In the genomic region with DNA sequence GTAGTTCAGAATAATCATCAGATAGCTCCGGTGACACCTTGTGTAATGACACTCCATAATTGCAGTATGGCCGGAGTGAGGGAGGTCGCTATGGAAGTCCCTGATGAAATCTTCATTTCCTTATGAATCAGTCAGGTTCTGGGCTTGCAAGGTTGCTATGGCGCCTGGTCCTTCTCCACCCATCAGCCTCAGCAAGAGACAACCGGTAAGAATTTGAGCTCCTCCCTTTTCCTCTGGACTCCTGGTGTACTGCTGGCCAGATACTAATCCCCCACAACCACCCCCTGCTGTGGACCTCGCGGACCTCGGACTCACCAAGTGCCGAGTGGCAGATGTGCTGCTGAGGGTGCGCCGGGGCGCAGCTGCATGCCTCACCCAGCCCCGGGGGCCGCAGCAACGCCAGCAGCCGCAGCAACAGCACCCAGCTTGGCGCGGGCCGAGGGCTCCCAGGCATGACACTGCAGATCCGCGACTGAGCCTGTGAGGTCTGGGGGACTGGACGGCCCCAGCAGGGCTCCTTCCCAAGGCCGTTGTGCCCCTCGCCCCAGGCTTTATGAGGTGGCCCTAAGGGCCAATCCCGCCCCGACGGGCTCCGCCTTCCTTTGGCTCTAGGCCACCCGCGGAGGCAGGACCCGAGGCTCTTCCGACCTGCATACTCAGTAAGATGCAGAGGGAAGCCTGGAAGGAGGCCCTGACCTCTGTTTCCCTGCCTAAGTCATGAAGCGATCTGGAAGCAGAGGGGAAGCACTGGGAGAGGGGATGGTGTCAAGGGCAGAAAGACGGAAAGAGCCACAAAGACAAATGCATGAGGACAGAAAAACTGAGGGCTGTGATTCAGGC, we compare ENCODE assay signal across 11 cellular contexts. TPM values are rescaled to one million over a fixed set of nuclear protein-coding genes. Genes with fewer than 3 reads are reported as not detected.
A peak's percentile ranks its signal among the peaks of the same experiment; 100 is the strongest.
DNase-seq lines count a peak whose midpoint lies in the region; ATAC-seq and TF ChIP-seq lines count a peak whose summit lies in the region.
"Had no signal": no experiment of that assay in that cellular context is flagged by ENCODE, and none has a peak within 500 bp of the region (broad histone marks: within the 10 kb centered on the region; RNA-seq: fewer than 3 reads in every experiment).

Gene TIMP4, minus strand, starts transcription at position 526 of the 840 bp plus-strand sequence. Its CDS starts 72 bp downstream, at position 454.

- H3K4me1 ChIP-seq in esophagus muscularis mucosa = peaks cover 15 to 24% (median 21%) of the 10 kb centered on the region in 4 donors
- H3K4me1 ChIP-seq in naive thymus-derived CD4-positive, alpha-beta T cell (ENCODE audit: control insufficient read depth in 2 of 2, insufficient read depth in 2 of 2, low read length in 2 of 2) = no peaks in the 10 kb centered on the region

- H3K4me3 Mint-ChIP-seq in naive thymus-derived CD4-positive, alpha-beta T cell = peak within 1 kb of the TSS in 8 of 10 donors; percentile 8 to 64 (median 28)
- no peak within 1 kb of the TSS for H3K4me3 Mint-ChIP-seq in CD4-positive, alpha-beta T cell
- H3K4me3 Mint-ChIP-seq in activated CD4-positive, alpha-beta memory T cell treated with anti-CD3 and anti-CD28 coated beads for 36 hours = no peak within 1 kb of the TSS
- H3K4me3 Mint-ChIP-seq: memory B cell had no signal

- WGBS in esophagus muscularis mucosa = 20% methylated on average over 10 of the region's 34 CpGs

- no peak within 1 kb of the TSS for H3K27ac Mint-ChIP-seq in naive thymus-derived CD4-positive, alpha-beta T cell
- no peak within 1 kb of the TSS for H3K27ac Mint-ChIP-seq in CD4-positive, alpha-beta T cell
- H3K27ac Mint-ChIP-seq in activated CD4-positive, alpha-beta memory T cell treated with anti-CD3 and anti-CD28 coated beads for 36 hours = no peak within 1 kb of the TSS
- H3K27ac Mint-ChIP-seq: memory B cell had no signal

- no peak for DNase-seq in AG04449 (ENCODE audit: low read depth, low spot score)
- peak; percentile 92 for DNase-seq in LoVo (ENCODE audit: low spot score)
- DNase-seq in esophagus muscularis mucosa (ENCODE audit: extremely low spot score) = no peak
- DNase-seq in naive thymus-derived CD4-positive, alpha-beta T cell = no peak
- DNase-seq in NCI-H187 (lab: John Stamatoyannopoulos, UW) = no peak
- DNase-seq in central memory CD4-positive, alpha-beta T cell = no peak
- DNase-seq in CD4-positive, alpha-beta T cell = no peak
- no peak for DNase-seq in activated CD4-positive, alpha-beta memory T cell treated with anti-CD3 and anti-CD28 coated beads for 36 hours

- H3K9me3 Mint-ChIP-seq in naive thymus-derived CD4-positive, alpha-beta T cell = no peaks in the 10 kb centered on the region
- H3K9me3 Mint-ChIP-seq in CD4-positive, alpha-beta T cell = no peaks in the 10 kb centered on the region
- no peaks in the 10 kb centered on the region for H3K9me3 Mint-ChIP-seq in activated CD4-positive, alpha-beta memory T cell treated with anti-CD3 and anti-CD28 coated beads for 36 hours
- H3K9me3 Mint-ChIP-seq: memory B cell had no signal

- peak; percentile 20 for TF ChIP-seq POLR2A in esophagus muscularis mucosa (IDR thresholded peaks at IDR 0.05; ENCODE audit: low read depth)

- intact Hi-C loops in esophagus muscularis mucosa (cut with DNase I) = no loop called here
- intact Hi-C loops in naive thymus-derived CD4-positive, alpha-beta T cell (cut with micrococcal nuclease) = no loop called here
- intact Hi-C loops in CD4-positive, alpha-beta T cell (cut with DNase I, micrococcal nuclease) = no loop called here
- intact Hi-C loops in activated CD4-positive, alpha-beta memory T cell treated with anti-CD3 and anti-CD28 coated beads for 36 hours (cut with micrococcal nuclease) = no loop called here

- peaks cover 0 to 11% (median 2%) of the 10 kb centered on the region in 4 donors for H3K27me3 ChIP-seq in esophagus muscularis mucosa
- H3K27me3 ChIP-seq in naive thymus-derived CD4-positive, alpha-beta T cell (ENCODE audit: control insufficient read depth in 2 of 2, insufficient read depth in 2 of 2, low read length in 2 of 2) = no peaks in the 10 kb centered on the region
- H3K27me3 ChIP-seq in CD4-positive, alpha-beta T cell (ENCODE audit: control insufficient read depth, insufficient read depth, low read length) = no peaks in the 10 kb centered on the region

- CTCF ChIA-PET in AG04449 (lab: Yijun Ruan, JAX) = interaction anchor here (0.8 to 3.8 kb wide), 6 partner anchors 17 to 321 kb away, joined by 3 to 12 read pairs (median 4); no protein-coding TSS in a partner anchor
- CTCF ChIA-PET in naive thymus-derived CD4-positive, alpha-beta T cell (lab: Charles Lee) = no interaction called here
- CTCF ChIA-PET in CD4-positive, alpha-beta T cell (lab: Charles Lee) = no interaction called here
- CTCF ChIA-PET in activated CD4-positive, alpha-beta memory T cell treated with anti-CD3 and anti-CD28 coated beads for 36 hours (lab: Charles Lee) = interaction anchor here (1.3 kb wide), 1 partner anchor 321 kb away, joined by 3 read pairs; no protein-coding TSS in a partner anchor

- no peak for TF ChIP-seq EP300 in esophagus muscularis mucosa (IDR thresholded peaks at IDR 0.05)

- H3K27me3 Mint-ChIP-seq in naive thymus-derived CD4-positive, alpha-beta T cell = peaks cover 11 to 29% (median 16%) of the 10 kb centered on the region in 5 donors
- H3K27me3 Mint-ChIP-seq in CD4-positive, alpha-beta T cell = peaks cover 4% of the 10 kb centered on the region
- peaks cover 10% of the 10 kb centered on the region for H3K27me3 Mint-ChIP-seq in activated CD4-positive, alpha-beta memory T cell treated with anti-CD3 and anti-CD28 coated beads for 36 hours

- H3K4me3 ChIP-seq in AG04449 (ENCODE audit: low read depth, low read length) (peak within 1 kb of the TSS; percentile 37), esophagus muscularis mucosa (peak within 1 kb of the TSS; percentile 52 to 68 (median 54))
- H3K4me3 ChIP-seq in naive thymus-derived CD4-positive, alpha-beta T cell (ENCODE audit: low read length) = no peak within 1 kb of the TSS
- H3K4me3 ChIP-seq: GM12878 had no signal

- H3K9me3 ChIP-seq in esophagus muscularis mucosa = no peaks in the 10 kb centered on the region
- H3K9me3 ChIP-seq in naive thymus-derived CD4-positive, alpha-beta T cell (ENCODE audit: control insufficient read depth in 2 of 3, low read length in 3 of 3) = no peaks in the 10 kb centered on the region
- H3K9me3 ChIP-seq in CD4-positive, alpha-beta T cell (ENCODE audit: control insufficient read depth, low read length) = no peaks in the 10 kb centered on the region

- POLR2A ChIA-PET in AG04449 (lab: Yijun Ruan, JAX) = interaction anchor here (0.9 kb wide), 1 partner anchor 29 kb away, joined by 3 read pairs; no protein-coding TSS in a partner anchor
- POLR2A ChIA-PET in naive thymus-derived CD4-positive, alpha-beta T cell (lab: Charles Lee) = no interaction called here
- POLR2A ChIA-PET in CD4-positive, alpha-beta T cell (lab: Charles Lee) = no interaction called here
- POLR2A ChIA-PET in activated CD4-positive, alpha-beta memory T cell treated with anti-CD3 and anti-CD28 coated beads for 36 hours (lab: Charles Lee) = no interaction called here

- H3K27ac ChIP-seq in esophagus muscularis mucosa (replicated peaks in 1 of 4) = peak within 1 kb of the TSS; percentile 62 to 78 (median 66)
- no peak within 1 kb of the TSS for H3K27ac ChIP-seq in naive thymus-derived CD4-positive, alpha-beta T cell (ENCODE audit: low read depth, low read length)
- H3K27ac ChIP-seq in CD4-positive, alpha-beta T cell (ENCODE audit: low read depth, low read length) = no peak within 1 kb of the TSS

- ATAC-seq in naive thymus-derived CD4-positive, alpha-beta T cell = peak; percentile 53
- no peak for ATAC-seq in CD4-positive, alpha-beta T cell (ENCODE audit: poor library complexity)
- ATAC-seq: GM12878, Panc1 had no signal

- TF ChIP-seq CTCF in AG04449 (IDR thresholded peaks at IDR 0.05; ENCODE audit: insufficient read depth, low read length, missing control alignments) (no peak), esophagus muscularis mucosa (IDR thresholded peaks at IDR 0.05) (no peak)
- no peak for TF ChIP-seq CTCF in CD4-positive, alpha-beta T cell (IDR thresholded peaks at IDR 0.05)

- H3K36me3 Mint-ChIP-seq in naive thymus-derived CD4-positive, alpha-beta T cell = no peaks in the 10 kb centered on the region
- H3K36me3 Mint-ChIP-seq in CD4-positive, alpha-beta T cell (ENCODE audit: low read depth) = no peaks in the 10 kb centered on the region
- H3K36me3 Mint-ChIP-seq in activated CD4-positive, alpha-beta memory T cell treated with anti-CD3 and anti-CD28 coated beads for 36 hours = no peaks in the 10 kb centered on the region
- H3K36me3 Mint-ChIP-seq: memory B cell had no signal

- H3K4me1 Mint-ChIP-seq in naive thymus-derived CD4-positive, alpha-beta T cell = peaks cover 0 to 8% (median 5%) of the 10 kb centered on the region in 7 donors
- H3K4me1 Mint-ChIP-seq in CD4-positive, alpha-beta T cell (ENCODE audit: low read depth) = no peaks in the 10 kb centered on the region
- no peaks in the 10 kb centered on the region for H3K4me1 Mint-ChIP-seq in activated CD4-positive, alpha-beta memory T cell treated with anti-CD3 and anti-CD28 coated beads for 36 hours (ENCODE audit: low read depth)
- H3K4me1 Mint-ChIP-seq: memory B cell had no signal

- H3K36me3 ChIP-seq in esophagus muscularis mucosa = peaks cover 0 to 35% (median 6%) of the 10 kb centered on the region in 4 donors
- H3K36me3 ChIP-seq in naive thymus-derived CD4-positive, alpha-beta T cell (ENCODE audit: control insufficient read depth in 2 of 3, insufficient read depth in 3 of 3, low read length in 3 of 3) = no peaks in the 10 kb centered on the region

RNA-seq across cellular contexts. Expression of gene TIMP4, which starts in this region (rescaled TPM):
- total RNA-seq in esophagus muscularis mucosa = 10 to 100 TPM; 24.1 to 48.0 (median 30.5) TPM
- not detected for total RNA-seq in naive thymus-derived CD4-positive, alpha-beta T cell
- under 1 TPM in 1 of 2 donors, not detected in 1; 0.53 TPM for polyA plus RNA-seq in naive thymus-derived CD4-positive, alpha-beta T cell
- not detected for total RNA-seq in CD4-positive, alpha-beta T cell
- under 1 TPM; 0.36 to 0.50 TPM for total RNA-seq in activated CD4-positive, alpha-beta memory T cell treated with anti-CD3 and anti-CD28 coated beads for 36 hours
- total RNA-seq: GM12878 had no signal

Comparison
In these comparisons a context has a peak if more than half of its experiments do, and no peak if none do; other contexts are left out.
1. RNA of gene TIMP4 (total RNA-seq): 24.1 to 48.0 TPM in esophagus muscularis mucosa; 0.36 to 0.50 TPM in activated CD4-positive, alpha-beta memory T cell treated with anti-CD3 and anti-CD28 coated beads for 36 hours, not detected in naive thymus-derived CD4-positive, alpha-beta T cell and not detected in CD4-positive, alpha-beta T cell; every median in the first group is over 10 times any median in the second.
2. Peak in ATAC-seq in naive thymus-derived CD4-positive, alpha-beta T cell; RNA of the gene not detected or under 1 TPM.
3. H3K27ac ChIP-seq: peak in esophagus muscularis mucosa (4 of 4); none in naive thymus-derived CD4-positive, alpha-beta T cell (single experiment) and CD4-positive, alpha-beta T cell (single experiment).
4. H3K4me3 Mint-ChIP-seq: peak in naive thymus-derived CD4-positive, alpha-beta T cell (8 of 10); none in CD4-positive, alpha-beta T cell (single experiment) and activated CD4-positive, alpha-beta memory T cell treated with anti-CD3 and anti-CD28 coated beads for 36 hours (single experiment).
5. CTCF ChIA-PET loops: an anchor here in AG04449 (0.8 to 3.8 kb wide) and activated CD4-positive, alpha-beta memory T cell treated with anti-CD3 and anti-CD28 coated beads for 36 hours (1.3 kb wide); none called in naive thymus-derived CD4-positive, alpha-beta T cell and CD4-positive, alpha-beta T cell.